ENCODE assay signal across 10 cellular contexts in genomic region chr6:34243131-34243771, GRCh38. TPM values are rescaled to one million over a fixed set of nuclear protein-coding genes. Genes with fewer than 3 reads are reported as not detected.
A peak's percentile ranks its signal among the peaks of the same experiment; 100 is the strongest.
DNase-seq lines count a peak whose midpoint lies in the region; ATAC-seq and TF ChIP-seq lines count a peak whose summit lies in the region.
"Had no signal": no experiment of that assay in that cellular context is flagged by ENCODE, and none has a peak within 500 bp of the region (broad histone marks: within the 10 kb centered on the region; RNA-seq: fewer than 3 reads in every experiment).

No MANE protein-coding gene starts in this region.

- H3K9me3 Mint-ChIP-seq in activated naive CD4-positive, alpha-beta T cell treated with anti-CD3 and anti-CD28 coated beads, Interleukin-2, amount 50 U/mL, for 72 hours: no peaks in the 10 kb centered on the region

- POLR2A ChIA-PET in AG04450 (lab: Yijun Ruan, JAX): interaction anchor here (1.5 to 1.9 kb wide), 2 partner anchors 19 to 183 kb away, joined by 6 to 11 read pairs; partner anchors contain the start of gene RPS10
- POLR2A ChIA-PET in HCT116 (lab: Charles Lee): interaction anchor here (0.7 to 3.8 kb wide), 13 partner anchors 10 to 183 kb away, joined by 3 to 27 read pairs (median 8); partner anchors contain the start of gene RPS10

- CTCF ChIA-PET in AG04450 (lab: Charles Lee) (interaction anchor here (0.6 to 1.1 kb wide), 2 partner anchors 10 to 316 kb away, joined by 4 to 6 read pairs; no protein-coding TSS in a partner anchor), HCT116 (lab: Charles Lee) (interaction anchor here (1.2 to 1.8 kb wide), 5 partner anchors 15 to 171 kb away, joined by 4 to 11 read pairs (median 5); no protein-coding TSS in a partner anchor)

- TF ChIP-seq RAD21 in HCT116 (IDR thresholded peaks at IDR 0.05; ENCODE audit: low read depth): no peak

- no peak for TF ChIP-seq POLR2A in HCT116 (IDR thresholded peaks at IDR 0.05; ENCODE audit: borderline replicate concordance, extremely low read depth, insufficient read depth, insufficient read length)

- DNase-seq in AG04450 (ENCODE audit: low read depth, low spot score) (no peak), HCT116 (ENCODE audit: low read depth, low spot score) (no peak), lower lobe of right lung (peak; percentile 14), BE2C (no peak), germinal center (ENCODE audit: low spot score) (no peak), COLO668 (lab: John Stamatoyannopoulos, UW; ENCODE audit: unreplicated experiment) (no peak), SK-N-DZ (ENCODE audit: low spot score) (no peak)
- DNase-seq in activated naive CD4-positive, alpha-beta T cell treated with anti-CD3 and anti-CD28 coated beads, Interleukin-2, amount 50 U/mL, for 72 hours (ENCODE audit: low spot score in 2 of 2): no peak
- DNase-seq: stimulated activated CD4-positive, alpha-beta T cell treated with anti-CD3 and anti-CD28 coated beads, Interleukin-2, amount 100 ng/mL, for 48 hours had no signal

- no peak overlapping the region for H3K4me3 ChIP-seq in AG04450 (ENCODE audit: low read depth, low read length)
- H3K4me3 ChIP-seq in HCT116 (replicated peaks in 1 of 2; ENCODE audit: low read depth in 1 of 2, low read length in 2 of 2): peak overlapping the region; percentile 9 to 69
- no peak overlapping the region for H3K4me3 ChIP-seq in lower lobe of right lung
- no peak overlapping the region for H3K4me3 ChIP-seq in BE2C (ENCODE audit: low read depth, low read length)
- H3K4me3 ChIP-seq: adrenal gland had no signal

- H3K27me3 ChIP-seq in AG04450 (ENCODE audit: control insufficient read depth, insufficient read depth, low read length): no peaks in the 10 kb centered on the region
- H3K27me3 ChIP-seq in HCT116 (ENCODE audit: insufficient read depth, low read length): no peaks in the 10 kb centered on the region
- H3K27me3 ChIP-seq in lower lobe of right lung (ENCODE audit: low read depth): no peaks in the 10 kb centered on the region
- no peaks in the 10 kb centered on the region for H3K27me3 ChIP-seq in BE2C
- H3K27me3 ChIP-seq: adrenal gland had no signal

- H3K9me3 ChIP-seq in AG04450 (ENCODE audit: control insufficient read depth, insufficient read depth, low read length) (no peaks in the 10 kb centered on the region; the same call in 1 of the 2 replicates), HCT116 (ENCODE audit: control insufficient read depth in 1 of 2, insufficient read depth in 1 of 2, low read depth in 1 of 2, low read length in 2 of 2) (no peaks in the 10 kb centered on the region), lower lobe of right lung (no peaks in the 10 kb centered on the region), BE2C (no peaks in the 10 kb centered on the region)
- H3K9me3 ChIP-seq: adrenal gland had no signal

- intact Hi-C loops in HCT116 (cut with micrococcal nuclease) (no loop called here), lower lobe of right lung (cut with DNase I) (no loop called here)

- H3K9me2 ChIP-seq in HCT116 (ENCODE audit: insufficient read depth): no peaks in the 10 kb centered on the region

- TF ChIP-seq CTCF in AG04450 (IDR thresholded peaks at IDR 0.05; ENCODE audit: low read depth, low read length) (no peak), HCT116 (IDR thresholded peaks at IDR 0.05 in 2 of 3, conservative IDR thresholded peaks at IDR 0.05 in 1 of 3; ENCODE audit: borderline replicate concordance in 1 of 3, insufficient read depth in 1 of 3, low read depth in 2 of 3, low read length in 2 of 3) (no peak), lower lobe of right lung (IDR thresholded peaks at IDR 0.05) (no peak), BE2C (IDR thresholded peaks at IDR 0.05; ENCODE audit: low read depth, low read length) (no peak)

- no TSS peak for BruUV-seq in HCT116 (replicated peaks; lab: Mats Ljungman, UMichigan)

- peaks cover 61% of the 10 kb centered on the region for H3K79me2 ChIP-seq in HCT116 (ENCODE audit: insufficient read depth, low read length)

- H4K20me1 ChIP-seq in HCT116 (ENCODE audit: insufficient read depth): peaks cover 20% of the 10 kb centered on the region; the same call in 1 of the 2 replicates

- RAD21 ChIA-PET in HCT116 (lab: Charles Lee; ENCODE audit: low non-redundant PET in 1 of 2, low total read pairs in 2 of 2, uncharacterized antibody in 2 of 2, unreplicated experiment in 2 of 2): interaction anchor here (0.7 to 1.7 kb wide), 4 partner anchors 20 to 183 kb away, joined by 3 to 6 read pairs (median 3); partner anchors contain the start of gene RPS10 (in 1 of the 2)

- peak overlapping the region; percentile 92 for H3K27ac ChIP-seq in AG04450 (ENCODE audit: low read depth, low read length)
- peak overlapping the region; percentile 95 for H3K27ac ChIP-seq in HCT116 (ENCODE audit: low read depth, low read length)
- no peak overlapping the region for H3K27ac ChIP-seq in lower lobe of right lung

- peaks cover 30 to 41% of the 10 kb centered on the region in 2 donors for H3K36me3 Mint-ChIP-seq in activated naive CD4-positive, alpha-beta T cell treated with anti-CD3 and anti-CD28 coated beads, Interleukin-2, amount 50 U/mL, for 72 hours

- H3K36me3 ChIP-seq in HCT116 (ENCODE audit: control insufficient read depth in 1 of 2, insufficient read depth in 2 of 2, low read length in 2 of 2) (peaks cover 13 to 51% of the 10 kb centered on the region in 2 experiments; a peak in 2 of 4 replicates), lower lobe of right lung (peaks cover 26% of the 10 kb centered on the region), BE2C (peaks cover 43% of the 10 kb centered on the region)
- H3K36me3 ChIP-seq: adrenal gland had no signal

- ATAC-seq in HCT116 (no peak), lower lobe of right lung (no peak)
- ATAC-seq in activated naive CD4-positive, alpha-beta T cell treated with anti-CD3 and anti-CD28 coated beads, Interleukin-2, amount 50 U/mL, for 72 hours: peak in 1 of 2 donors; percentile 7

- peak overlapping the region; percentile 93 for H3K9ac ChIP-seq in HCT116 (ENCODE audit: low read length)

- peak overlapping the region; percentile 87 for H3K4me2 ChIP-seq in HCT116 (ENCODE audit: low read length)

- H2AFZ ChIP-seq in HCT116 (ENCODE audit: low read depth, low read length, poor library complexity, severe bottlenecking): no peak overlapping the region

- H3K4me1 ChIP-seq in HCT116 (ENCODE audit: control insufficient read depth in 1 of 2, insufficient read depth in 2 of 2, low read length in 2 of 2): peaks cover 78 to 98% of the 10 kb centered on the region in 2 experiments
- H3K4me1 ChIP-seq in lower lobe of right lung: peaks cover 38% of the 10 kb centered on the region
- peaks cover 20% of the 10 kb centered on the region for H3K4me1 ChIP-seq in BE2C

- H3K27ac Mint-ChIP-seq in activated naive CD4-positive, alpha-beta T cell treated with anti-CD3 and anti-CD28 coated beads, Interleukin-2, amount 50 U/mL, for 72 hours: peak overlapping the region; percentile 87 to 93

TF ChIP-seq in HCT116, 20 proteins besides CTCF, POLR2A, EP300 and RAD21:
- TF ChIP-seq TCF7L2 (IDR thresholded peaks at IDR 0.05; ENCODE audit: borderline replicate concordance, extremely low read depth, insufficient read depth, insufficient read length) (no peak), MAX (IDR thresholded peaks at IDR 0.05) (no peak), SIN3A (IDR thresholded peaks at IDR 0.05; ENCODE audit: low read depth) (no peak), CEBPB (IDR thresholded peaks at IDR 0.05; ENCODE audit: low read depth) (no peak), YY1 (IDR thresholded peaks at IDR 0.05; ENCODE audit: extremely low read depth, insufficient replicate concordance, low read depth, low read length) (no peak), EZH2 (IDR thresholded peaks at IDR 0.05) (no peak), ATF3 (IDR thresholded peaks at IDR 0.05) (no peak), POLR2AphosphoS5 (IDR thresholded peaks at IDR 0.05; ENCODE audit: low read depth, low read length) (peak; percentile 2; the same call in 1 of the 2 replicates)

RNA-seq across cellular contexts. Expression of gene SMIM29, which starts 5.6 kb away (rescaled TPM):
- 11.3 and 17.2 TPM in 2 replicates for polyA plus RNA-seq in AG04450 (2011; rRNA removed)
- 12.6 and 16.0 TPM in 2 replicates for polyA minus RNA-seq in AG04450 (2011; rRNA and poly(A)+ RNA removed)
- total RNA-seq in HCT116 (2021; ENCODE audit: unreplicated experiment) (25.1 TPM), lower lobe of right lung (29.8 TPM)
- 31.5 and 35.5 TPM in 2 replicates for polyA plus RNA-seq in HCT116 (2012)
- 10 to 100 TPM; 12.8 to 25.1 TPM for total RNA-seq in activated naive CD4-positive, alpha-beta T cell treated with anti-CD3 and anti-CD28 coated beads, Interleukin-2, amount 50 U/mL, for 72 hours
- polyA plus RNA-seq in BE2C (2012; ENCODE audit: insufficient read depth, insufficient read length, low read depth): 46.8 TPM
- 33.7 and 40.1 TPM in 2 replicates for polyA plus RNA-seq in SK-N-DZ (2014; cell fraction: cytosol; rRNA removed)
- polyA plus RNA-seq in SK-N-DZ (2014; cell fraction: nucleus; rRNA removed): 24.7 and 25.4 TPM in 2 replicates

RNA-seq across cellular contexts. Expression of gene HMGA1, which starts 6.6 kb away (rescaled TPM):
- polyA plus RNA-seq in AG04450 (2011; rRNA removed): 142 and 197 TPM in 2 replicates
- polyA minus RNA-seq in AG04450 (2011; rRNA and poly(A)+ RNA removed): 127 and 146 TPM in 2 replicates
- total RNA-seq in HCT116 (2021; ENCODE audit: unreplicated experiment): 2,459 TPM
- polyA plus RNA-seq in HCT116 (2012): 2,754 and 2,816 TPM in 2 replicates
- total RNA-seq in activated naive CD4-positive, alpha-beta T cell treated with anti-CD3 and anti-CD28 coated beads, Interleukin-2, amount 50 U/mL, for 72 hours: 100 to 1,000 TPM; 524 to 600 TPM
- 63.5 TPM for total RNA-seq in lower lobe of right lung
- 155 TPM for polyA plus RNA-seq in BE2C (2012; ENCODE audit: insufficient read depth, insufficient read length, low read depth)
- 218 and 250 TPM in 2 replicates for polyA plus RNA-seq in SK-N-DZ (2014; cell fraction: cytosol; rRNA removed)
- 96.7 and 121 TPM in 2 replicates for polyA plus RNA-seq in SK-N-DZ (2014; cell fraction: nucleus; rRNA removed)

Comparison
In these comparisons a context has a peak if more than half of its experiments do, and no peak if none do; other contexts are left out.
1. H3K4me3 ChIP-seq: peak in HCT116 (2 of 2); none in AG04450 (single experiment), lower lobe of right lung (single experiment) and BE2C (single experiment).